Comparison of ENCODE assay signal across 10 cellular contexts in genomic region chr1:220887202-220887867, GRCh38. TPM values are rescaled to one million over a fixed set of nuclear protein-coding genes. Genes with fewer than 3 reads are reported as not detected.
A peak's percentile ranks its signal among the peaks of the same experiment; 100 is the strongest.
DNase-seq lines count a peak whose midpoint lies in the region; ATAC-seq and TF ChIP-seq lines count a peak whose summit lies in the region.
"Had no signal": no experiment of that assay in that cellular context is flagged by ENCODE, and none has a peak within 500 bp of the region (broad histone marks: within the 10 kb centered on the region; RNA-seq: fewer than 3 reads in every experiment).

No MANE protein-coding gene starts in this region.

- H3K27me3 ChIP-seq in muscle layer of duodenum (ENCODE audit: low read depth, low read length) (peaks cover 29% of the 10 kb centered on the region), tibial artery (peaks cover 0 to 24% of the 10 kb centered on the region in 2 donors)
- peaks cover 6% of the 10 kb centered on the region for H3K27me3 ChIP-seq in CD8-positive, alpha-beta T cell (ENCODE audit: insufficient read depth, low read length)

- H3K4me1 ChIP-seq in muscle layer of duodenum (ENCODE audit: control insufficient read depth in 1 of 2, insufficient read depth in 2 of 2, low read length in 2 of 2), result peaks cover 2 to 8% of the 10 kb centered on the region in 2 donors
- peaks cover 0 to 26% (median 11%) of the 10 kb centered on the region in 4 donors for H3K4me1 ChIP-seq in tibial artery
- no peaks in the 10 kb centered on the region for H3K4me1 ChIP-seq in CD8-positive, alpha-beta T cell (ENCODE audit: insufficient read depth, low read length)

- DNase-seq in NCI-H748 (lab: John Stamatoyannopoulos, UW; ENCODE audit: unreplicated experiment) (peak; percentile 22), NCI-H748 treated with DMSO at 0.1 percent for 48 hours (lab: John Stamatoyannopoulos, UW) (no peak), epithelial cell of proximal tubule (ENCODE audit: low read depth) (no peak), tibial artery (no peak), SW 1271 (lab: John Stamatoyannopoulos, UW) (no peak)
- no peak for DNase-seq in CD8-positive, alpha-beta T cell
- DNase-seq in activated CD4-positive, CD25-positive, alpha-beta regulatory T cell (lab: John Stamatoyannopoulos, UW), result no peak
- DNase-seq: activated CD4-positive, alpha-beta T cell treated with anti-CD3 and anti-CD28 coated beads, Interleukin-2, amount 50 U/mL, for 1 hour; PC-9 had no signal

- POLR2A ChIA-PET in CD8-positive, alpha-beta T cell (lab: Charles Lee), result no interaction called here

- TF ChIP-seq CTCF in epithelial cell of proximal tubule (conservative IDR thresholded peaks at IDR 0.05; ENCODE audit: low read depth, low read length) (no peak), tibial artery (IDR thresholded peaks at IDR 0.05) (no peak)
- no peak for TF ChIP-seq CTCF in CD8-positive, alpha-beta T cell (IDR thresholded peaks at IDR 0.05)

- H3K4me3 ChIP-seq in epithelial cell of proximal tubule (ENCODE audit: low read depth, low read length) (peak overlapping the region; percentile 41), muscle layer of duodenum (ENCODE audit: low read depth in 1 of 2, low read length in 2 of 2) (peak overlapping the region; percentile 46 to 53), tibial artery (peak overlapping the region; percentile 30 to 42)
- H3K4me3 ChIP-seq in CD8-positive, alpha-beta T cell (ENCODE audit: low read depth, low read length), result no peak overlapping the region
- H3K4me3 ChIP-seq: PC-9 had no signal

- no peaks in the 10 kb centered on the region for H3K36me3 Mint-ChIP-seq in CD8-positive, alpha-beta T cell

- H3K27ac ChIP-seq in muscle layer of duodenum (ENCODE audit: low read length), result no peak overlapping the region
- H3K27ac ChIP-seq in tibial artery, result no peak overlapping the region
- no peak overlapping the region for H3K27ac ChIP-seq in CD8-positive, alpha-beta T cell (ENCODE audit: low read depth, low read length)
- H3K27ac ChIP-seq: PC-9 had no signal

- no peaks in the 10 kb centered on the region for H3K4me1 Mint-ChIP-seq in CD8-positive, alpha-beta T cell (ENCODE audit: low read depth)

- H3K36me3 ChIP-seq in muscle layer of duodenum (ENCODE audit: control insufficient read depth in 1 of 2, insufficient read depth in 2 of 2, low read length in 2 of 2) (peaks cover 17 to 18% of the 10 kb centered on the region in 2 donors), tibial artery (peaks cover 31 to 37% (median 32%) of the 10 kb centered on the region in 3 donors)
- H3K36me3 ChIP-seq in CD8-positive, alpha-beta T cell (ENCODE audit: insufficient read depth, low read length), result no peaks in the 10 kb centered on the region

- H3K27ac Mint-ChIP-seq in CD8-positive, alpha-beta T cell, result no peak overlapping the region

- no peak for ATAC-seq in CD8-positive, alpha-beta T cell

- CTCF ChIA-PET in CD8-positive, alpha-beta T cell (lab: Charles Lee), result no interaction called here

- no peaks in the 10 kb centered on the region for H3K9me3 Mint-ChIP-seq in CD8-positive, alpha-beta T cell

- H3K27me3 Mint-ChIP-seq in CD8-positive, alpha-beta T cell (ENCODE audit: low read depth), result peaks cover 75% of the 10 kb centered on the region

- intact Hi-C loops in tibial artery (cut with DNase I; ENCODE audit: low total_unique reads), result no loop called here
- intact Hi-C loops in CD8-positive, alpha-beta T cell (cut with DNase I, micrococcal nuclease), result no loop called here

- H3K9me3 ChIP-seq in muscle layer of duodenum (ENCODE audit: control insufficient read depth in 1 of 2, low read length in 2 of 2) (no peaks in the 10 kb centered on the region), tibial artery (no peaks in the 10 kb centered on the region)
- H3K9me3 ChIP-seq in CD8-positive, alpha-beta T cell (ENCODE audit: low read length), result no peaks in the 10 kb centered on the region

- H3K4me3 Mint-ChIP-seq in CD8-positive, alpha-beta T cell, result no peak overlapping the region

RNA-seq across cellular contexts. Expression of gene HLX, which starts 8.1 kb away (rescaled TPM):
- total RNA-seq in epithelial cell of proximal tubule, result 0.63 and 0.87 TPM in 2 replicates
- not detected for total RNA-seq in CD8-positive, alpha-beta T cell
